Comparison of ENCODE assay signal across 8 cellular contexts in genomic region chrX:74537011-74537390, GRCh38.
DNase-seq lines count a peak whose midpoint lies in the region; ATAC-seq and TF ChIP-seq lines count a peak whose summit lies in the region.

No MANE protein-coding gene starts in this region.

- no peaks in the 10 kb centered on the region for H3K9me3 ChIP-seq in MG63

- intact Hi-C loops in dorsolateral prefrontal cortex (cut with DNase I), result loop anchor here in 1 of 2 donors (5.0 kb wide), 1 partner anchor 155 kb away; no protein-coding TSS in a partner anchor

- no peak for DNase-seq in BJ (ENCODE audit: low read depth)
- DNase-seq in MG63, result no peak
- peak in 2 of 10 donors; percentile 38 to 45 for DNase-seq in dorsolateral prefrontal cortex
- DNase-seq in naive B cell, result no peak
- no peak for DNase-seq in activated gamma-delta T cell treated with Interleukin-2 at 50 U/mL for 16 hours

- peaks cover 0 to 2% (median 0%) of the 10 kb centered on the region in 7 donors for H3K9me3 Mint-ChIP-seq in naive B cell

- H3K4me3 ChIP-seq in BJ (ENCODE audit: low read depth, low read length), result peak overlapping the region; percentile 44
- peak overlapping the region; percentile 42 for H3K4me3 ChIP-seq in MG63
- H3K4me3 ChIP-seq in dorsolateral prefrontal cortex, result peak overlapping the region; percentile 36 to 72 (median 56)

- CTCF ChIA-PET in BJ (lab: Yijun Ruan, JAX), result interaction anchor here (1.1 to 4.0 kb wide), 3 partner anchors 8 to 153 kb away, joined by 3 to 14 read pairs (median 7); no protein-coding TSS in a partner anchor

- peaks cover 6 to 13% (median 8%) of the 10 kb centered on the region in 3 donors for H3K4me1 Mint-ChIP-seq in naive B cell

- H3K36me3 Mint-ChIP-seq in naive B cell, result no peaks in the 10 kb centered on the region

- no peaks in the 10 kb centered on the region for H3K27me3 ChIP-seq in BJ (ENCODE audit: control insufficient read depth, insufficient read depth, low read length)
- no peaks in the 10 kb centered on the region for H3K27me3 ChIP-seq in MG63
- peaks cover 0 to 80% (median 22%) of the 10 kb centered on the region in 45 donors for H3K27me3 ChIP-seq in dorsolateral prefrontal cortex

- peak overlapping the region; percentile 78 to 95 (median 90) for H3K4me3 Mint-ChIP-seq in naive B cell

- POLR2A ChIA-PET in BJ (lab: Charles Lee), result no interaction called here

- H3K27me3 Mint-ChIP-seq in naive B cell, result peaks cover 0 to 8% (median 0%) of the 10 kb centered on the region in 3 donors

- peak overlapping the region in 55 of 59 donors; percentile 38 to 87 (median 76) for H3K27ac ChIP-seq in dorsolateral prefrontal cortex

- H3K36me3 ChIP-seq in BJ (ENCODE audit: control insufficient read depth, insufficient read depth, low read length) (no peaks in the 10 kb centered on the region), MG63 (no peaks in the 10 kb centered on the region)

- no peak overlapping the region for H3K27ac Mint-ChIP-seq in naive B cell

- TF ChIP-seq CTCF in BJ (IDR thresholded peaks at IDR 0.05; ENCODE audit: insufficient read depth, low read depth, low read length) (no peak), dorsolateral prefrontal cortex (IDR thresholded peaks at IDR 0.05 in 54 of 56, conservative IDR thresholded peaks at IDR 0.05 in 2 of 56; ENCODE audit: low read depth in 1 of 56, partially characterized antibody in 56 of 56) (no peak)

- ATAC-seq in naive B cell (ENCODE audit: low read depth in 2 of 2), result no peak
- ATAC-seq in GM21619 (IDR thresholded peaks at IDR 0.05; ENCODE audit: unreplicated experiment), result no peak
- ATAC-seq in HG02840 (IDR thresholded peaks at IDR 0.05; ENCODE audit: low FRiP score, unreplicated experiment), result no peak
- ATAC-seq in HG03571 (IDR thresholded peaks at IDR 0.05; ENCODE audit: unreplicated experiment), result no peak
